Comparison of ENCODE assay signal across 10 cellular contexts in the genomic region with DNA sequence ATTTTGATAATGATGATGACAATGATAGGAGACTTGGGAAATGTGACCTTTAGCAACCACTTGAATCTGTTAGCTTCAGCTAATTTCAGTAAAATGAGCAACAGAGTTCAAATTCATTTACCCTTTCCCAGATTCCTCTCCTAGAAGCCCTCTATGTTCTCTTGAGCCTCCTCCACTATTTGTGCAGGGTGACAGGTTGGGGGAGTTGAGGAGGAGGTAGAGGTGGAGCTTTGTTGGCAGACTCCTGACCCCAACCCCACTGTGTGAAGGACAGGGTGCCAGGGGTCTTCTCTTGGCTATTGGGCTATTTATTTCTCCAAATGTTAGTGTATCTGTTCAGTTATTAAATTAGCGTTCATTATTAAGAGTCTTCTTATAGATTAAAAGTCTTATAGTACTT.
"Had no signal": no experiment of that assay in that cellular context is flagged by ENCODE, and none has a peak within 500 bp of the region (broad histone marks: within the 10 kb centered on the region; RNA-seq: fewer than 3 reads in every experiment).

No MANE protein-coding gene starts in this region.

- DNase-seq: GM23248, GOT3, H7, H9, HCEC 1CT, HFFc6 had no signal

- H3K27ac Mint-ChIP-seq: GM23338, H9, HFFc6 had no signal

- H3K4me1 Mint-ChIP-seq: GM23338 had no signal

- H3K4me3 Mint-ChIP-seq: GM23338, H9, HFFc6 had no signal

- H3K27ac ChIP-seq: GM23248 had no signal

- H3K9me3 Mint-ChIP-seq: GM23338, H9, HFFc6 had no signal

- ATAC-seq: GM23338, HCT116 had no signal

- FAIRE-seq: H1, H54 had no signal
